1 cellular context compared by ENCODE assay signal in genomic region chr3:149465351-149465883, GRCh38.
TF ChIP-seq lines count a peak whose summit lies in the region.

No MANE protein-coding gene starts in this region.

TF ChIP-seq in GM23338, 12 proteins besides CTCF, POLR2A, EP300 and RAD21:
- TF ChIP-seq ETS1 (IDR thresholded peaks at IDR 0.05) (no peak), ZNF114 (CRISPR knock-in tag; IDR thresholded peaks at IDR 0.05) (no peak), POLR2AphosphoS5 (IDR thresholded peaks at IDR 0.05; ENCODE audit: low read depth) (no peak), ZNF462 (CRISPR knock-in tag; IDR thresholded peaks at IDR 0.05) (no peak), EZH2phosphoT487 (IDR thresholded peaks at IDR 0.05; ENCODE audit: unreplicated experiment) (no peak), ZNF331 (CRISPR knock-in tag; IDR thresholded peaks at IDR 0.05; ENCODE audit: low read depth) (no peak), STAT1 (IDR thresholded peaks at IDR 0.05; ENCODE audit: unreplicated experiment) (no peak), NANOG (IDR thresholded peaks at IDR 0.05; ENCODE audit: borderline replicate concordance) (no peak), REST (IDR thresholded peaks at IDR 0.05; ENCODE audit: unreplicated experiment) (no peak), CREB1 (CRISPR knock-in tag; IDR thresholded peaks at IDR 0.05; ENCODE audit: low read depth) (no peak), JUNB (IDR thresholded peaks at IDR 0.05; ENCODE audit: unreplicated experiment) (no peak), EZH2 (IDR thresholded peaks at IDR 0.05; ENCODE audit: low read depth, unreplicated experiment) (no peak)
